22 cellular contexts compared by ENCODE assay signal in the genomic region with DNA sequence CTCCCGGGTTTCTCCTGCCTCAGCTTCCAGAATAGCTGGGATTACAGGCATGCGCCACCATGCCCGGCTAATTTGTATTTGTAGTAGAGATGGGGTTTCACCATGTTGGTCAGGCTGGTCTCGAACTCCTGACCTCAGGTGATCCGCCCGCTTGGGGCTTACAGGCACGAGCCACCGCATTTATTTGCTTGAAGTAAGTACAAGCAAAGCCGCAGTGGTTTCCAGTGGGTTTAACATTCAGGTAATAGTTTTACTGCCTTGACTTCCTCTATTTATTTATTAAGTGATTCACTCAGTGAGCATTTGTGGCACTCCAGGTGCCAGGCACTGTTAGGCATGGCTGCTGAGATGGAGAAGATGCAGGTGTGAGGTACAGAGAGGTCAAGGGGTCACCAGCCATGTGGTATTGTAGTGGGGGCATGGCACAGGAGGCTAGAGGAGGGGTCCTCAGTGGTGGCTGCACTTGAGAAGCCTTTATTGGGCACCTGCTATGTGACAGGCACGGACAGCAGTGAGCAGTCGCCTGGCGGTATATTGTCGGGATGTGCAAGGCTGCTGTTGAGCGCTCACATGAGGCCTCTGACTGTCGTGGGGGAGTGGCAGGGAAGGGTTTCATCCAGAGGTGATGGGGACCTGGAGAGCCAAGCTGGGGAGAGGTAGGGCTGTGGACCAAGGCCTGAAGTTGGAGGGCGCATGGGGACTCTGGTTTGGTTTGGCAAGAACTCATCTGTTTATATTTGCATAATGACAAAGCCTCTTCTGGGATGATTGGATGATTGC. TPM values are rescaled to one million over a fixed set of nuclear protein-coding genes. Genes with fewer than 3 reads are reported as not detected.
A peak's percentile ranks its signal among the peaks of the same experiment; 100 is the strongest.
DNase-seq lines count a peak whose midpoint lies in the region; ATAC-seq and TF ChIP-seq lines count a peak whose summit lies in the region.
"Had no signal": no experiment of that assay in that cellular context is flagged by ENCODE, and none has a peak within 500 bp of the region (broad histone marks: within the 10 kb centered on the region; RNA-seq: fewer than 3 reads in every experiment).

No MANE protein-coding gene starts in this region.

- H3K27me3 Mint-ChIP-seq in central memory CD8-positive, alpha-beta T cell: no peaks in the 10 kb centered on the region
- H3K27me3 Mint-ChIP-seq in type B pancreatic cell: no peaks in the 10 kb centered on the region
- H3K27me3 Mint-ChIP-seq: B cell, IgD-negative memory B cell had no signal

- H3K4me1 Mint-ChIP-seq in central memory CD8-positive, alpha-beta T cell: peaks cover 5% of the 10 kb centered on the region
- H3K4me1 Mint-ChIP-seq in type B pancreatic cell (ENCODE audit: unreplicated experiment): peaks cover 23% of the 10 kb centered on the region

- DNase-seq in DMS53 (lab: John Stamatoyannopoulos, UW): peak; percentile 15
- no peak for DNase-seq in DMS53 treated with DMSO at 0.1 percent for 48 hours (lab: John Stamatoyannopoulos, UW; ENCODE audit: unreplicated experiment)
- DNase-seq in central memory CD8-positive, alpha-beta T cell (ENCODE audit: low spot score in 2 of 2): no peak
- DNase-seq in mesenteric fat pad (ENCODE audit: low spot score): peak; percentile 80
- no peak for DNase-seq in type B pancreatic cell (ENCODE audit: extremely low spot score, unreplicated experiment)
- DNase-seq in hippocampal formation (lab: John Stamatoyannopoulos, UW): no peak
- DNase-seq in mucosa of gallbladder (ENCODE audit: low spot score): no peak
- DNase-seq: Caco-2, H7, NCI-H1092, NCI-H1417 treated with DMSO at 0.1 percent for 48 hours, NCI-H1694 treated with DMSO at 0.1 percent for 48 hours, NCI-H2081, NCI-H2227 treated with DMSO at 0.1 percent for 48 hours, NCI-H526 treated with DMSO at 0.1 percent for 48 hours, SJCRH30 had no signal

- no peak overlapping the region for H3K4me3 Mint-ChIP-seq in central memory CD8-positive, alpha-beta T cell
- H3K4me3 Mint-ChIP-seq in type B pancreatic cell: no peak overlapping the region
- H3K4me3 Mint-ChIP-seq: B cell; CD8-positive, alpha-beta T cell; IgD-negative memory B cell had no signal

- ATAC-seq in central memory CD8-positive, alpha-beta T cell (replicated peaks; ENCODE audit: extremely low read depth, poor library complexity, severe bottlenecking): no peak
- no peak for ATAC-seq in GM18909 (IDR thresholded peaks at IDR 0.05; ENCODE audit: poor library complexity, unreplicated experiment)
- ATAC-seq: CD8-positive, alpha-beta T cell; Right ventricle myocardium inferior; SK-N-SH treated with all-trans-retinoic acid at 6 μM for 48 hours had no signal

- no peaks in the 10 kb centered on the region for H3K36me3 Mint-ChIP-seq in central memory CD8-positive, alpha-beta T cell (ENCODE audit: insufficient read depth)
- peaks cover 15% of the 10 kb centered on the region for H3K36me3 Mint-ChIP-seq in type B pancreatic cell
- H3K36me3 Mint-ChIP-seq: CD8-positive, alpha-beta T cell had no signal

- H3K9me3 Mint-ChIP-seq in central memory CD8-positive, alpha-beta T cell: peaks cover 8% of the 10 kb centered on the region
- peaks cover 8% of the 10 kb centered on the region for H3K9me3 Mint-ChIP-seq in type B pancreatic cell
- H3K9me3 Mint-ChIP-seq: CD8-positive, alpha-beta T cell had no signal

- H3K27ac Mint-ChIP-seq in central memory CD8-positive, alpha-beta T cell (ENCODE audit: low read depth): peak overlapping the region; percentile 47
- H3K27ac Mint-ChIP-seq in type B pancreatic cell: no peak overlapping the region
- H3K27ac Mint-ChIP-seq: B cell; CD8-positive, alpha-beta T cell; IgD-negative memory B cell had no signal

- no peak for TF ChIP-seq CTCF in type B pancreatic cell (conservative IDR thresholded peaks at IDR 0.05)

RNA-seq across cellular contexts. Expression of a gene that starts 54.9 kb away (rescaled TPM):
- total RNA-seq in mesenteric fat pad (46.0 TPM), type B pancreatic cell (ENCODE audit: low replicate concordance) (61.6 and 67.4 TPM in 2 replicates), mucosa of gallbladder (44.9 TPM)
- total RNA-seq: B cell; CD8-positive, alpha-beta T cell had no signal

Comparison
In these comparisons a context has a peak if more than half of its experiments do, and no peak if none do; other contexts are left out.
1. DNase-seq: peak in DMS53 (single experiment) and mesenteric fat pad (single experiment); none in DMS53 treated with DMSO at 0.1 percent for 48 hours (single experiment), central memory CD8-positive, alpha-beta T cell (0 of 2), type B pancreatic cell (single experiment), hippocampal formation (0 of 2) and mucosa of gallbladder (single experiment).